In genomic region chr4:4289930-4290850, GRCh38 we compare ENCODE assay signal across 8 cellular contexts. TPM values are rescaled to one million over a fixed set of nuclear protein-coding genes. Genes with fewer than 3 reads are reported as not detected.
A peak's percentile ranks its signal among the peaks of the same experiment; 100 is the strongest.
DNase-seq lines count a peak whose midpoint lies in the region; ATAC-seq and TF ChIP-seq lines count a peak whose summit lies in the region.

LYAR (minus strand) TSS chr4:4290154; CDS start chr4:4283742, 6,412 bp downstream.
ZBTB49 (plus strand) TSS chr4:4290251; CDS start chr4:4299946, 9,695 bp downstream.

- DNase-seq in NCI-H510A treated with DMSO at 0.1 percent for 48 hours (lab: John Stamatoyannopoulos, UW) (peak; percentile 73), cortex of kidney (lab: John Stamatoyannopoulos, UW) (peak; percentile 42), left lobe of liver (ENCODE audit: low spot score) (peak; percentile 97)
- peak; percentile 97 for DNase-seq in activated CD4-positive, alpha-beta T cell treated with anti-CD3 and anti-CD28 coated beads, Interleukin-2, amount 10 ng/mL, durations not matched to agents 7 days and 5 days
- peak; percentile 94 for DNase-seq in stimulated activated CD4-positive, alpha-beta T cell treated with anti-CD3 and anti-CD28 coated beads, Interleukin-1b, Interleukin-23, amount 100 ng/mL, for 48 hours

- H3K9me3 Mint-ChIP-seq in activated CD4-positive, alpha-beta T cell treated with anti-CD3 and anti-CD28 coated beads, Interleukin-2, amount 10 ng/mL, durations not matched to agents 7 days and 5 days: no peaks in the 10 kb centered on the region

- ATAC-seq in HG03432 (IDR thresholded peaks at IDR 0.05; ENCODE audit: unreplicated experiment) (peak; percentile 91), left lobe of liver (peak; percentile 99)

- no peaks in the 10 kb centered on the region for H3K27me3 Mint-ChIP-seq in activated CD4-positive, alpha-beta T cell treated with anti-CD3 and anti-CD28 coated beads, Interleukin-2, amount 10 ng/mL, durations not matched to agents 7 days and 5 days

- H4K20me1 ChIP-seq in BLaER1: peaks cover 54% of the 10 kb centered on the region

- POLR2A ChIA-PET in activated CD4-positive, alpha-beta T cell treated with anti-CD3 and anti-CD28 coated beads, Interleukin-2, amount 10 ng/mL, durations not matched to agents 7 days and 5 days (lab: Charles Lee): interaction anchor here (1.4 kb wide), 1 partner anchor 42 kb away, joined by 9 read pairs; the partner anchor contains the start of gene TMEM128

- H3K27ac Mint-ChIP-seq in activated CD4-positive, alpha-beta T cell treated with anti-CD3 and anti-CD28 coated beads, Interleukin-2, amount 10 ng/mL, durations not matched to agents 7 days and 5 days: peak within 1 kb of the TSS; percentile 94

- peak within 1 kb of the TSS; percentile 85 for H3K9ac ChIP-seq in BLaER1

- H3K4me3 Mint-ChIP-seq in activated CD4-positive, alpha-beta T cell treated with anti-CD3 and anti-CD28 coated beads, Interleukin-2, amount 10 ng/mL, durations not matched to agents 7 days and 5 days: peak within 1 kb of the TSS; percentile 98

- H3K9me3 ChIP-seq in BLaER1: peaks cover 6% of the 10 kb centered on the region

- H3K4me1 ChIP-seq in BLaER1: peaks cover 27% of the 10 kb centered on the region

- H3K4me3 ChIP-seq in BLaER1: peak within 1 kb of the TSS; percentile 92

- peak within 1 kb of the TSS; percentile 91 for H3K4me2 ChIP-seq in BLaER1

- H3K36me3 ChIP-seq in BLaER1: peaks cover 41% of the 10 kb centered on the region

- peak within 1 kb of the TSS; percentile 75 for H3K27ac ChIP-seq in BLaER1

- TF ChIP-seq POLR2A in GM19193 (IDR thresholded peaks at IDR 0.05; ENCODE audit: extremely low read depth, insufficient read depth, insufficient read length): peak; percentile 81

- peaks cover 43% of the 10 kb centered on the region for H3K4me1 Mint-ChIP-seq in activated CD4-positive, alpha-beta T cell treated with anti-CD3 and anti-CD28 coated beads, Interleukin-2, amount 10 ng/mL, durations not matched to agents 7 days and 5 days

- CTCF ChIA-PET in activated CD4-positive, alpha-beta T cell treated with anti-CD3 and anti-CD28 coated beads, Interleukin-2, amount 10 ng/mL, durations not matched to agents 7 days and 5 days (lab: Charles Lee): interaction anchor here (0.9 kb wide), 1 partner anchor 8 kb away, joined by 3 read pairs; no protein-coding TSS in a partner anchor

- no peaks in the 10 kb centered on the region for H3K27me3 ChIP-seq in BLaER1

- H3K36me3 Mint-ChIP-seq in activated CD4-positive, alpha-beta T cell treated with anti-CD3 and anti-CD28 coated beads, Interleukin-2, amount 10 ng/mL, durations not matched to agents 7 days and 5 days (ENCODE audit: low read depth): peaks cover 20% of the 10 kb centered on the region

RNA-seq across cellular contexts. Expression of gene LYAR, which starts in this region (rescaled TPM):
- 10 to 100 TPM; 25.9 to 28.1 TPM for total RNA-seq in activated CD4-positive, alpha-beta T cell treated with anti-CD3 and anti-CD28 coated beads, Interleukin-2, amount 10 ng/mL, durations not matched to agents 7 days and 5 days
- 3.0 TPM for total RNA-seq in left lobe of liver

RNA-seq across cellular contexts. Expression of gene ZBTB49, which starts in this region (rescaled TPM):
- 1 to 10 TPM; 7.9 to 8.3 TPM for total RNA-seq in activated CD4-positive, alpha-beta T cell treated with anti-CD3 and anti-CD28 coated beads, Interleukin-2, amount 10 ng/mL, durations not matched to agents 7 days and 5 days
- total RNA-seq in left lobe of liver: 3.2 TPM

Comparison
In these comparisons a context has a peak if more than half of its experiments do, and no peak if none do; other contexts are left out.
1. Peak in every context shown above with its lines: DNase-seq, ATAC-seq, H3K4me3 ChIP-seq and H3K27ac ChIP-seq.
2. DNase-seq: peak in every context shown above with its lines; median percentile 97 in activated CD4-positive, alpha-beta T cell treated with anti-CD3 and anti-CD28 coated beads, Interleukin-2, amount 10 ng/mL, durations not matched to agents 7 days and 5 days; 97 in left lobe of liver; 94 in stimulated activated CD4-positive, alpha-beta T cell treated with anti-CD3 and anti-CD28 coated beads, Interleukin-1b, Interleukin-23, amount 100 ng/mL, for 48 hours; 73 in NCI-H510A treated with DMSO at 0.1 percent for 48 hours; 42 in cortex of kidney.